ENCODE assay signal across 8 cellular contexts in the genomic region with DNA sequence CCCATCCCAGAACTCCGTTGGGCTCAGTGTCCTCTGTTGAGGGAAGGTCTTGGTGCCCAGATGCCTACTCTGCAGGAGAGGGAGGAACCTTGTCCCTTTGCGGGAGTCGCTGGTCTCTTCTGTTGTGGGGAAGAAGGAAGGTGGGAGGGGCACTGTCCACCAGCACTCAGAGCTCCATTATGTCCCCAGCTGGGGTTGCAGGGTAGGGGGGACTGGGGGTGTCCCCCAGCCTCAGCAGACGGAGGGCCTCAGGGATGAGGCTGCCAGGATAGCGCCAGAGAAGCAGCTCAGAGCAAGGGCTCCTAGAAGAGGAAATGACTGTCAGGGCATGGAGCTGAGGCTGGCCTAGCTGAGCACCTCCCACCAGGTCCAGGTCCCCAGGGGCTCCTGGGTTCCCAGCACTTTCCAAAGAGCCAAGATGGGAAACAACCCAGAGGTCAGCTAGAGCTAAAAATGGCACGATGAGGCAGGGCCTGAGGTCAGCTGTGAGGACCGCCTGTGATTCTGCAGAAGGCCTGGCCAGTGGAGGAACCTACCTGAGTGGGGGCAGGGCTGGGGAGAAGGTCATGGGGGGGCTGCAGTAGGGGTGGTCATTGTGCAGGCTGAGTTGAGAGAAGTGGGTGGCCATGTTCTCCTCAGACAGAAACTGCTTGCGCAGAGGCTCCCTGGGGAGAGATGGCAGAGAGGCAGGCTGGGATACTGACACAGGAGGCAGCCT. TPM values are rescaled to one million over a fixed set of nuclear protein-coding genes. Genes with fewer than 3 reads are reported as not detected.
DNase-seq lines count a peak whose midpoint lies in the region; ATAC-seq and TF ChIP-seq lines count a peak whose summit lies in the region.

No MANE protein-coding gene starts in this region.

- H3F3A ChIP-seq in OCI-LY1 (ENCODE audit: insufficient read depth, low read length): no peaks in the 10 kb centered on the region

- H2AFZ ChIP-seq in OCI-LY1 (ENCODE audit: low read length): no peak overlapping the region

- DNase-seq in GM04504 (ENCODE audit: low read depth) (peak; percentile 27), coronary artery (ENCODE audit: low spot score) (peak; percentile 89), naive B cell (no peak), AML-193 (lab: John Stamatoyannopoulos, UW) (no peak)
- DNase-seq in central memory CD4-positive, alpha-beta T cell: no peak

- peaks cover 44% of the 10 kb centered on the region for H3K4me1 ChIP-seq in OCI-LY1 (ENCODE audit: insufficient read depth, low read length, severe bottlenecking)

- H3K36me3 Mint-ChIP-seq in naive B cell: no peaks in the 10 kb centered on the region

- H3K27ac Mint-ChIP-seq in naive B cell: peak overlapping the region in 5 of 6 donors; percentile 27 to 99 (median 43)

- no peaks in the 10 kb centered on the region for H4K20me1 ChIP-seq in OCI-LY1 (ENCODE audit: insufficient read depth, low read length)

- no peaks in the 10 kb centered on the region for H3K27me3 ChIP-seq in OCI-LY1 (ENCODE audit: insufficient read depth, low read length)

- H3K9ac ChIP-seq in OCI-LY1 (ENCODE audit: low read length): peak overlapping the region; percentile 89; the same call in 1 of the 2 replicates

- no peaks in the 10 kb centered on the region for H3K9me2 ChIP-seq in OCI-LY1 (ENCODE audit: low read depth, low read length)

- peak overlapping the region; percentile 90 for H3K4me2 ChIP-seq in OCI-LY1 (ENCODE audit: low read length)

- peaks cover 36 to 57% (median 56%) of the 10 kb centered on the region in 3 donors for H3K4me1 Mint-ChIP-seq in naive B cell

- H3K9me3 Mint-ChIP-seq in naive B cell: peaks cover 0 to 4% (median 0%) of the 10 kb centered on the region in 7 donors

- H3K27ac ChIP-seq in OCI-LY1 (ENCODE audit: low read depth, low read length, poor library complexity, severe bottlenecking) (peak overlapping the region; percentile 81), coronary artery (peak overlapping the region; percentile 96 to 100)

- H3K27me3 Mint-ChIP-seq in naive B cell: peaks cover 0 to 4% (median 0%) of the 10 kb centered on the region in 3 donors

- TF ChIP-seq CTCF in OCI-LY1 (IDR thresholded peaks at IDR 0.05; ENCODE audit: low read length) (no peak), coronary artery (IDR thresholded peaks at IDR 0.05) (no peak)

- no peaks in the 10 kb centered on the region for H3K9me3 ChIP-seq in OCI-LY1 (ENCODE audit: low read length)

- ATAC-seq in naive B cell (ENCODE audit: low read depth in 2 of 2) (no peak), GM21367 (IDR thresholded peaks at IDR 0.05; ENCODE audit: unreplicated experiment) (no peak), GM21381 (IDR thresholded peaks at IDR 0.05; ENCODE audit: unreplicated experiment) (no peak)

- peak overlapping the region; percentile 71 for H3K4me3 ChIP-seq in OCI-LY1 (ENCODE audit: low read depth, low read length, poor library complexity, severe bottlenecking)
- peak overlapping the region; percentile 97 for H3K4me3 ChIP-seq in coronary artery

- no peaks in the 10 kb centered on the region for H3K79me2 ChIP-seq in OCI-LY1 (ENCODE audit: insufficient read depth, low read length)

- H3K4me3 Mint-ChIP-seq in naive B cell: peak overlapping the region; percentile 82 to 97 (median 95)

- H3K36me3 ChIP-seq in OCI-LY1 (ENCODE audit: insufficient read depth, low read length): peaks cover 11% of the 10 kb centered on the region

RNA-seq across cellular contexts. Expression of a gene that starts 0.9 kb away (rescaled TPM):
- polyA plus RNA-seq in naive B cell (ENCODE audit: low read depth in 6 of 6): 10 to 100 TPM in 5 of 6 donors, 1 to 10 TPM in 1; 7.6 to 21.4 (median 15.4) TPM

RNA-seq across cellular contexts. Expression of a gene that starts 1.0 kb away (rescaled TPM):
- 10 to 100 TPM; 35.7 to 75.7 (median 48.3) TPM for polyA plus RNA-seq in naive B cell (ENCODE audit: low read depth in 6 of 6)

RNA-seq across cellular contexts. Expression of a gene that starts 2.7 kb away (rescaled TPM):
- not detected for polyA plus RNA-seq in naive B cell (ENCODE audit: low read depth in 6 of 6)

RNA-seq across cellular contexts. Expression of a gene that starts 4.9 kb away (rescaled TPM):
- not detected for polyA plus RNA-seq in naive B cell (ENCODE audit: low read depth in 6 of 6)

RNA-seq across cellular contexts. Expression of a gene that starts 10.1 kb away (rescaled TPM):
- not detected for polyA plus RNA-seq in naive B cell (ENCODE audit: low read depth in 6 of 6)

Comparison
In these comparisons a context has a peak if more than half of its experiments do, and no peak if none do; other contexts are left out.
1. DNase-seq: peak in GM04504 (single experiment) and coronary artery (single experiment); none in naive B cell (single experiment), central memory CD4-positive, alpha-beta T cell (single experiment) and AML-193 (0 of 2).